1 cellular context compared by ENCODE assay signal in the genomic region with DNA sequence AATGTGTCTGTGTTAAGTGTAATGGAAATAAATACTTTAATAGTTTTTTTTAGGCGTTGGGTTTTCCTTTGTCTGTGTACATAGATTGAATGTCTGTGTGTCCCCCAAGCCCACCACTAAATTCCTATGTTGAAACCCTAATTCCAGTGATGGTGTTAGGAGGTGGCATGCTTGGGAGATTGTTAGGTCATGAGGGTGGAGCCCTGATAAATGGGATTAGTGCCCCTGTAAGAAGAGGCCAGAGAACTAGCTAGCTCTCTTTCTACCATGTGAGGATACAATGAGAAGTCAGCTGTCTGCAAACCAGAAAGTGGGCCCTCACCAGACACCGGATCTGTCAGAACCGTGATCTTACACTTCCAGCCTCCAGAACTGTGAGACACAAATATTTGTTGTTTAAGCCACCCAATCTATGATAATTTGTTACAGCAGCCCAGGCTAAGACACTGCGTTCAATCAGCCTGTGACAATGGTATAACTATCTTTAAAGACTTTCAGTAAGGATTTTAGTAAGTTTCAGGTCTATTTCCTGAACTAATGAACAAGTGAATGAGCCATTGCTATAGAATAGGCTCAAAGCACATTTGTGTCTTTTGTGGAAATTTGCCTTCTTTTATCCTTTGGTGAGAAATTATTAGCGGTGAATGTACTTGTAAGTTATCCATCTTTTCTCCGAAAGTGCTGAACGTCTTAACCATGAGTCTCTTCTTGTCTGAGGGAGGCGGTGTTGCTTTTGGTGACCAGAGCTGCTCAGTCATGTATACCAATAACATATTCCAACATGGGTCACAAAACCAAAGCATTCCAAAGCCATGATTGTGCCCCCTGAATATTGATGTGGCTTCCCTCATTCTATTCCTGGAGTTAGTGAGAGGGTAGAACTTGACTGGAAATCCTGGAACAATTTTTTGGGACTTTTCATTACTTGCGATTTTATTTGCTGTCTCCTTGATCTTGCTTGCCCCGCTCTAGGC.
TF ChIP-seq lines count a peak whose summit lies in the region.

No MANE protein-coding gene starts in this region.

TF ChIP-seq in HepG2, 621 proteins besides CTCF, POLR2A, EP300 and RAD21:
- TF ChIP-seq, protein P1, sequence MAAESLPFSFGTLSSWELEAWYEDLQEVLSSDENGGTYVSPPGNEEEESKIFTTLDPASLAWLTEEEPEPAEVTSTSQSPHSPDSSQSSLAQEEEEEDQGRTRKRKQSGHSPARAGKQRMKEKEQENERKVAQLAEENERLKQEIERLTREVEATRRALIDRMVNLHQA (CRISPR knock-in tag; IDR thresholded peaks at IDR 0.05), result no peak
- peak; percentile 97 for TF ChIP-seq ZNF264 (CRISPR knock-in tag; IDR thresholded peaks at IDR 0.05)
